Comparison of ENCODE assay signal across 30 cellular contexts in the genomic region with DNA sequence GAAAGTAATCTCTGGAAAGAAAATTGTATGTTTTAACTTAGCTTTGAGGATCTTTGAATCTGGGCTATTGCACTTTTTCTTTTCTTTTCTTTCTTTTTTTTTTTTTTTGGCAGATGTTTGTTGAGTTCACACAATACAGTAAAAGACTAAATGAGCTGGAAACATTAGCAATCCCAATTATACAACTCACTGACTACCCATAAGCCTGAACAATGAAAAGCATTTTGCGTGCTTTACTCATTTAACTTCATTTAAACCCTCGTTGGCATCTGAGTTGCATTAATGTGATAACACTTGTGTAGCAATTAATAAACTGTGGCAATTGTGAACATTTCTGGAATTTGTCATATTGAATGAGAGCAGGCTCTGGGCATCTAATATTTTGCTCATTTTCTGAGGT.
"Had no signal": no experiment of that assay in that cellular context is flagged by ENCODE, and none has a peak within 500 bp of the region (broad histone marks: within the 10 kb centered on the region; RNA-seq: fewer than 3 reads in every experiment).

No MANE protein-coding gene starts in this region.

- DNase-seq: dermis blood vessel endothelial cell; effector memory CD4-positive, alpha-beta T cell; foreskin keratinocyte; glutamatergic neuron; heart right ventricle; islet precursor cell; kidney glomerular epithelial cell; left colon; left ventricle myocardium superior; lower lobe of right lung; mucosa of descending colon; naive B cell; occipital lobe; ovary; right lobe of liver; small intestine; stimulated activated CD4-positive, alpha-beta T cell treated with anti-CD3 and anti-CD28 coated beads, Interleukin-12 subunit alpha, Interleukin-12 subunit beta, amount 100 ng/mL, for 4 hours; stimulated activated CD4-positive, alpha-beta T cell treated with anti-CD3 and anti-CD28 coated beads, Interleukin-1b, Interleukin-23, amount 100 ng/mL, for 48 hours; stimulated activated CD4-positive, alpha-beta T cell treated with anti-CD3 and anti-CD28 coated beads, Interleukin-4, amount 100 ng/mL, for 1 hour; stimulated activated CD8-positive, alpha-beta memory T cell treated with anti-CD3 and anti-CD28 coated beads, Interleukin-4, amount 100 ng/mL, for 48 hours; stimulated activated naive CD4-positive, alpha-beta T cell; stomach; thyroid gland; trophoblast cell had no signal

- H3K27ac Mint-ChIP-seq: memory B cell; naive B cell; natural killer cell treated with Interleukin-12 subunit alpha and Interleukin-12 subunit beta and Interleukin-15 and Interleukin-18, amount 100 ng/mL, for 72 hours had no signal

- H3K4me3 ChIP-seq: coronary artery, esophagus muscularis mucosa, gastroesophageal sphincter, heart right ventricle, lower lobe of right lung, mucosa of descending colon, ovary, right lobe of liver, stomach, thyroid gland, vagina had no signal

- H3K27ac ChIP-seq: coronary artery, esophagus muscularis mucosa, foreskin keratinocyte, gastroesophageal sphincter, heart right ventricle, lower lobe of right lung, ovary, right lobe of liver, stomach, thyroid gland, vagina had no signal

- H3K36me3 Mint-ChIP-seq: memory B cell; naive B cell; natural killer cell treated with Interleukin-12 subunit alpha and Interleukin-12 subunit beta and Interleukin-15 and Interleukin-18, amount 100 ng/mL, for 72 hours had no signal

- H3K4me3 Mint-ChIP-seq: memory B cell; naive B cell; natural killer cell treated with Interleukin-12 subunit alpha and Interleukin-12 subunit beta and Interleukin-15 and Interleukin-18, amount 100 ng/mL, for 72 hours had no signal

- H3K9me3 ChIP-seq: esophagus muscularis mucosa, gastroesophageal sphincter, heart right ventricle, lower lobe of right lung, mucosa of descending colon, ovary, right lobe of liver, stomach, thyroid gland, vagina had no signal

- H3K27me3 Mint-ChIP-seq: memory B cell; naive B cell; natural killer cell treated with Interleukin-12 subunit alpha and Interleukin-12 subunit beta and Interleukin-15 and Interleukin-18, amount 100 ng/mL, for 72 hours had no signal

- H3K36me3 ChIP-seq: esophagus muscularis mucosa, gastroesophageal sphincter, heart right ventricle, lower lobe of right lung, ovary, right lobe of liver, stomach, thyroid gland, vagina had no signal

- ATAC-seq: foreskin keratinocyte; gastroesophageal sphincter; heart right ventricle; left colon; left ventricle myocardium superior; lower lobe of right lung; mucosa of descending colon; natural killer cell treated with Interleukin-12 subunit alpha and Interleukin-12 subunit beta and Interleukin-15 and Interleukin-18, amount 100 ng/mL, for 72 hours; right lobe of liver had no signal

- H3K9me3 Mint-ChIP-seq: naive B cell had no signal

- H3K4me1 ChIP-seq: esophagus muscularis mucosa, foreskin keratinocyte, gastroesophageal sphincter, heart right ventricle, lower lobe of right lung, right lobe of liver, stomach, thyroid gland, vagina had no signal

- H3K4me1 Mint-ChIP-seq: memory B cell, naive B cell had no signal

- H3K27me3 ChIP-seq: esophagus muscularis mucosa, foreskin keratinocyte, gastroesophageal sphincter, heart right ventricle, ovary, right lobe of liver, stomach, thyroid gland, vagina had no signal
